In the genomic region with DNA sequence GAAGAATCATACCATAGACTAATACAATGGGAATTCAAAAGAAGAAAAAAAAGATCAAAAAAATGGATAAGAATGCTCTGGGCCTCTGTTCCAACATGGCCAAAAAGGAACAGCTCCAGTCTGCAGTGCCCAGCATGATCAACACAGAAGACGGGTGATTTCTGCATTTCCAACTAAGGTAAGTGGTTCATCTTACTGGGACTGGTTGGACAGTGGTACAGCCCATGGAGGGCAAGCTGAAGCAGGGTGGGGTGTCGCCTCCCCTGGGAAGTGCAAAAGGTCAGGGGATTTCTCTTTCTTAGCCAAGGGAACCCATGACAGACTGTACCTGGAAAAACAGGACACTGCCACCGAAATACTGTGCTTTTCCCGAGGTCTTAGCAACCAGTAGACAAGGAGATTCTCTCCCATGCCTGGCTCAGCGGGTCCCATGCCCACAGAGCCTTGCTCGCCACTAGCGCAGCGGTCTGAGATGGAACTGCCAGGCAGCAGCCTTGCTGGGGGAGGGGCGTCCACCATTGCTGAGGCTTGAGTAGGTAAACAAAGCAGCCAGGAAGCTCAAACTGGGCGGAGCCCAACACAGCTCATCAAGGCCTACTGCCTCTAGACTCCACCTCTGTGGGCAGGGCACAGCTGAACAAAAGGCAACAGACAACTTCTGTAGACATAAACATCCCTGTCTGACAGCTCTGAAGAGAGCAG, we compare ENCODE assay signal across 13 cellular contexts.
DNase-seq lines count a peak whose midpoint lies in the region; ATAC-seq, FAIRE-seq and TF ChIP-seq lines count a peak whose summit lies in the region.
"Had no signal": no experiment of that assay in that cellular context is flagged by ENCODE, and none has a peak within 500 bp of the region (broad histone marks: within the 10 kb centered on the region; RNA-seq: fewer than 3 reads in every experiment).

No MANE protein-coding gene starts in this region.

- H3K4me3 ChIP-seq in LNCaP clone FGC (ENCODE audit: low read depth, low read length) (no peak overlapping the region), iPS DF 6.9 (ENCODE audit: low read length) (no peak overlapping the region), small intestine (ENCODE audit: low read depth in 1 of 2, low read length in 2 of 2) (no peak overlapping the region), WERI-Rb-1 (ENCODE audit: low read depth, low read length) (no peak overlapping the region)
- H3K4me3 ChIP-seq: left lung, right lobe of liver had no signal

- no peaks in the 10 kb centered on the region for H3K9me3 ChIP-seq in iPS DF 6.9 (ENCODE audit: control insufficient read depth, insufficient read depth, low read length)
- H3K9me3 ChIP-seq in small intestine (ENCODE audit: control insufficient read depth, low read depth), result no peaks in the 10 kb centered on the region
- no peaks in the 10 kb centered on the region for H3K9me3 ChIP-seq in WERI-Rb-1 (ENCODE audit: severe bottlenecking)
- H3K9me3 ChIP-seq: right lobe of liver had no signal

- no CpG with 5 or more reads among the region's 10 CpGs for WGBS in iPS DF 6.9 (ENCODE audit: insufficient coverage, insufficient read length)
- WGBS in small intestine, 3 donors, result 34 to 65% (median 54%) methylated on average over 10 of the region's 10 CpGs

- TF ChIP-seq CTCF in LNCaP clone FGC (IDR thresholded peaks at IDR 0.05; ENCODE audit: control insufficient read depth, extremely low read depth, insufficient read depth) (no peak), WERI-Rb-1 (IDR thresholded peaks at IDR 0.05; ENCODE audit: low read depth, low read length) (no peak)

- no peaks in the 10 kb centered on the region for H3K36me3 ChIP-seq in iPS DF 6.9 (ENCODE audit: control insufficient read depth, insufficient read depth, low read length)
- no peaks in the 10 kb centered on the region for H3K36me3 ChIP-seq in small intestine (ENCODE audit: control insufficient read depth in 2 of 2, insufficient read depth in 2 of 2, low read length in 2 of 2)
- no peaks in the 10 kb centered on the region for H3K36me3 ChIP-seq in WERI-Rb-1
- H3K36me3 ChIP-seq: left lung, right lobe of liver had no signal

- H3K27ac ChIP-seq in iPS DF 6.9 (ENCODE audit: low read length) (no peak overlapping the region), small intestine (ENCODE audit: low read depth in 1 of 2, low read length in 1 of 2) (no peak overlapping the region), caudate nucleus (ENCODE audit: low read depth, low read length) (no peak overlapping the region), WERI-Rb-1 (no peak overlapping the region)
- H3K27ac ChIP-seq: HL-60, left lung, right lobe of liver had no signal

- ATAC-seq in HG03442 (IDR thresholded peaks at IDR 0.05; ENCODE audit: unreplicated experiment), result no peak
- ATAC-seq in GM19395 (IDR thresholded peaks at IDR 0.05; ENCODE audit: unreplicated experiment), result no peak
- ATAC-seq: left lung, right lobe of liver had no signal

- no peak for FAIRE-seq in small intestine (lab: Jason Lieb, UNC)

- DNase-seq in LNCaP clone FGC (ENCODE audit: low read depth), result peak; percentile 59
- peak; percentile 89 for DNase-seq in RPMI8226
- DNase-seq in iPS DF 6.9 (ENCODE audit: low read depth, low spot score), result peak; percentile 81
- DNase-seq in small intestine, result peak; percentile 63
- DNase-seq in caudate nucleus (lab: John Stamatoyannopoulos, UW), result no peak
- DNase-seq in WERI-Rb-1, result no peak
- DNase-seq: GOT3, left lung, NCI-H187 had no signal

- no peaks in the 10 kb centered on the region for H3K27me3 ChIP-seq in iPS DF 6.9 (ENCODE audit: control insufficient read depth, insufficient read depth, low read length)
- H3K27me3 ChIP-seq in small intestine (ENCODE audit: control insufficient read depth in 2 of 2, insufficient read depth in 2 of 2, low read length in 2 of 2), result no peaks in the 10 kb centered on the region
- H3K27me3 ChIP-seq in WERI-Rb-1 (ENCODE audit: insufficient read depth, low read depth, severe bottlenecking), result no peaks in the 10 kb centered on the region
- H3K27me3 ChIP-seq: left lung, right lobe of liver had no signal

- H3K4me1 ChIP-seq in iPS DF 6.9 (ENCODE audit: control insufficient read depth, insufficient read depth, low read length) (no peaks in the 10 kb centered on the region), small intestine (ENCODE audit: control insufficient read depth in 2 of 2, insufficient read depth in 1 of 2, low read depth in 1 of 2, low read length in 1 of 2) (no peaks in the 10 kb centered on the region)
- H3K4me1 ChIP-seq: right lobe of liver had no signal

Comparison
In these comparisons a context has a peak if more than half of its experiments do, and no peak if none do; other contexts are left out.
1. DNase-seq: peak in LNCaP clone FGC (single experiment), RPMI8226 (single experiment), iPS DF 6.9 (single experiment) and small intestine (single experiment); none in caudate nucleus (0 of 61) and WERI-Rb-1 (single experiment).